In the genomic region with DNA sequence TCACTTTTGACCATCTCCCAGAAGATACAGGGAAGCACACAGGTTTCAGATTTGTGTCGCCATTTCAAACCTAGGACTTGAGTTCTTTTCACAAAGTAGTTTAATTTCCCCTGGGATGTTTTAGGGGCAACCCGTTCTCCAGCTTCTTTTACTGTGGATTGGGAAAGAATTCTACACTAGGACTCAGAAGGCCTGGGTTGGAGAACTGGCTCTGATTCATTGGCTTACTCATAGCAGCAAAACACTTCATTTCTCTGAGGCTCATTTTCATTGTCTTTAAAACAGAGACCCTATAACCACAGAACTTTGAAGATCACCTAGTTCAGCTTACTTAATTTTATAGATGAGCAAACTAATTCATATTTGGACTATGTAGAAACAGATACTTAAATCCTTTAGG, we compare ENCODE assay signal across 1 cellular context.
TF ChIP-seq lines count a peak whose summit lies in the region.

No MANE protein-coding gene starts in this region.

TF ChIP-seq in WTC11, 78 proteins besides CTCF, POLR2A, EP300 and RAD21 (continued from another document):
- TF ChIP-seq, protein P1, sequence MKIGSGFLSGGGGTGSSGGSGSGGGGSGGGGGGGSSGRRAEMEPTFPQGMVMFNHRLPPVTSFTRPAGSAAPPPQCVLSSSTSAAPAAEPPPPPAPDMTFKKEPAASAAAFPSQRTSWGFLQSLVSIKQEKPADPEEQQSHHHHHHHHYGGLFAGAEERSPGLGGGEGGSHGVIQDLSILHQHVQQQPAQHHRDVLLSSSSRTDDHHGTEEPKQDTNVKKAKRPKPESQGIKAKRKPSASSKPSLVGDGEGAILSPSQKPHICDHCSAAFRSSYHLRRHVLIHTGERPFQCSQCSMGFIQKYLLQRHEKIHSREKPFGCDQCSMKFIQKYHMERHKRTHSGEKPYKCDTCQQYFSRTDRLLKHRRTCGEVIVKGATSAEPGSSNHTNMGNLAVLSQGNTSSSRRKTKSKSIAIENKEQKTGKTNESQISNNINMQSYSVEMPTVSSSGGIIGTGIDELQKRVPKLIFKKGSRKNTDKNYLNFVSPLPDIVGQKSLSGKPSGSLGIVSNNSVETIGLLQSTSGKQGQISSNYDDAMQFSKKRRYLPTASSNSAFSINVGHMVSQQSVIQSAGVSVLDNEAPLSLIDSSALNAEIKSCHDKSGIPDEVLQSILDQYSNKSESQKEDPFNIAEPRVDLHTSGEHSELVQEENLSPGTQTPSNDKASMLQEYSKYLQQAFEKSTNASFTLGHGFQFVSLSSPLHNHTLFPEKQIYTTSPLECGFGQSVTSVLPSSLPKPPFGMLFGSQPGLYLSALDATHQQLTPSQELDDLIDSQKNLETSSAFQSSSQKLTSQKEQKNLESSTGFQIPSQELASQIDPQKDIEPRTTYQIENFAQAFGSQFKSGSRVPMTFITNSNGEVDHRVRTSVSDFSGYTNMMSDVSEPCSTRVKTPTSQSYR (CRISPR knock-in tag; IDR thresholded peaks at IDR 0.05) = no peak
- TF ChIP-seq, protein P2, sequence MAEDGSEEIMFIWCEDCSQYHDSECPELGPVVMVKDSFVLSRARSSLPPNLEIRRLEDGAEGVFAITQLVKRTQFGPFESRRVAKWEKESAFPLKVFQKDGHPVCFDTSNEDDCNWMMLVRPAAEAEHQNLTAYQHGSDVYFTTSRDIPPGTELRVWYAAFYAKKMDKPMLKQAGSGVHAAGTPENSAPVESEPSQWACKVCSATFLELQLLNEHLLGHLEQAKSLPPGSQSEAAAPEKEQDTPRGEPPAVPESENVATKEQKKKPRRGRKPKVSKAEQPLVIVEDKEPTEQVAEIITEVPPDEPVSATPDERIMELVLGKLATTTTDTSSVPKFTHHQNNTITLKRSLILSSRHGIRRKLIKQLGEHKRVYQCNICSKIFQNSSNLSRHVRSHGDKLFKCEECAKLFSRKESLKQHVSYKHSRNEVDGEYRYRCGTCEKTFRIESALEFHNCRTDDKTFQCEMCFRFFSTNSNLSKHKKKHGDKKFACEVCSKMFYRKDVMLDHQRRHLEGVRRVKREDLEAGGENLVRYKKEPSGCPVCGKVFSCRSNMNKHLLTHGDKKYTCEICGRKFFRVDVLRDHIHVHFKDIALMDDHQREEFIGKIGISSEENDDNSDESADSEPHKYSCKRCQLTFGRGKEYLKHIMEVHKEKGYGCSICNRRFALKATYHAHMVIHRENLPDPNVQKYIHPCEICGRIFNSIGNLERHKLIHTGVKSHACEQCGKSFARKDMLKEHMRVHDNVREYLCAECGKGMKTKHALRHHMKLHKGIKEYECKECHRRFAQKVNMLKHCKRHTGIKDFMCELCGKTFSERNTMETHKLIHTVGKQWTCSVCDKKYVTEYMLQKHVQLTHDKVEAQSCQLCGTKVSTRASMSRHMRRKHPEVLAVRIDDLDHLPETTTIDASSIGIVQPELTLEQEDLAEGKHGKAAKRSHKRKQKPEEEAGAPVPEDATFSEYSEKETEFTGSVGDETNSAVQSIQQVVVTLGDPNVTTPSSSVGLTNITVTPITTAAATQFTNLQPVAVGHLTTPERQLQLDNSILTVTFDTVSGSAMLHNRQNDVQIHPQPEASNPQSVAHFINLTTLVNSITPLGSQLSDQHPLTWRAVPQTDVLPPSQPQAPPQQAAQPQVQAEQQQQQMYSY (CRISPR knock-in tag; IDR thresholded peaks at IDR 0.05) = no peak
- TF ChIP-seq CREM (CRISPR knock-in tag; IDR thresholded peaks at IDR 0.05) (no peak), NR2C2 (CRISPR knock-in tag; IDR thresholded peaks at IDR 0.05) (no peak), MYBL2 (CRISPR knock-in tag; IDR thresholded peaks at IDR 0.05) (no peak)
